8 cellular contexts compared by ENCODE assay signal in the genomic region with DNA sequence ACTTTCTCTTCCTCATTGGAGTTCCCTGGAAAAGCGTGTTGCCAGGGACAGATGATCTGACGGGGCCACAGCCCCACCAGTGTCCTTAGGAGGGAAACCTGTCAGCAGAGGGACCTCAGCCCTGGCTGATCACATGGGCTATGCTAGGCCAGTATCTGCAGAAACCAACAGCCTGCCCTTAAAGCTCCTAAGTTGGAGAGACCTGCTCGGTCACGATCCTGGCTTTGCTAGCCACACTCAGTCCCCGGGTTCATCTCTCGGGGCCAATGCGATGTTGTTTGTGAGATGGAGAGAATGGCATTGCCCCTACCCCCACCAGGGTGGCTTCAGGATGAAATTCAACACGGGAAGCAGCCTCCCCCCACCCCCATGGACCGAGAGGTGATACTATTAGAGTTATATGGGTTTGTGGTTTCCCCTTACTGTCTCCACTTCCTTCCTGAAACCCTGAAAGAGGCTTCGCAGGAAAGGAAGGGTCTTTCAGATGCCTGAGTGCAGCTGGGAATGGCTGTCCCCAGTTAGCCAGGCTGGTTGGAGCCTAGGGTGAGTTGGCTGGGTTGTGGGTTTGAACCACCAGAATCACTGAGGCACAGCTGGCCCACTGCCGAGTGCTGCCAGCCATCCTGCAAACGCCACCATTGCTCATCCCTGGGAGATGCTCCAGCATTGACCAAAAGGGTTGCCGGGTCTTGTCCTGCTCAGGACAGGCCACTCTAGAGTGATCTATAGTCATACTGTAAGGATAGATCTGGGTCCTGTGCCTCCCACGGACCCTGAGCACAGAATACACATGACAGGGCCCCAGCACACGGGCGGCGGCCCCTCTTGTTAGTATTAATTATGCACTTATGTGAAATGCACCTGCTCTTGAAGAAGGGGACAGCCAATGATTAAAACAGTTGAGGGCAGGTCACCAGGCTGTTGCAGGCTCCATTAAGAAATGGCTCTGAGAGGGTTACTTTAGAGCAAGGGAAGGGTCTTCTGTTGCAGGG. TPM values are rescaled to one million over a fixed set of nuclear protein-coding genes. Genes with fewer than 3 reads are reported as not detected.
DNase-seq lines count a peak whose midpoint lies in the region; ATAC-seq and TF ChIP-seq lines count a peak whose summit lies in the region.

No MANE protein-coding gene starts in this region.

- CTCF ChIA-PET in CD4-positive, alpha-beta memory T cell (lab: Charles Lee; ENCODE audit: partially characterized antibody), result no interaction called here
- CTCF ChIA-PET in mammary epithelial cell (lab: Charles Lee; ENCODE audit: low non-redundant PET), result no interaction called here

- in situ Hi-C loops in HAP-1 (cut with MboI; ENCODE audit: low sequenced_read_pairs) (loop anchor here (10.0 kb wide), 1 partner anchor 397 kb away; no protein-coding TSS in a partner anchor), mammary epithelial cell (cut with MboI; ENCODE audit: low sequenced_read_pairs in 2 of 2) (no loop called here)

- no peaks in the 10 kb centered on the region for H3K27me3 ChIP-seq in CD4-positive, alpha-beta memory T cell (ENCODE audit: insufficient read depth, low read length)
- H3K27me3 ChIP-seq in psoas muscle (ENCODE audit: insufficient read depth in 3 of 3, low read length in 2 of 3) (peaks cover 0 to 7% (median 0%) of the 10 kb centered on the region in 3 donors), HAP-1 (ENCODE audit: low read depth) (no peaks in the 10 kb centered on the region; the same call in 1 of the 2 replicates), mammary epithelial cell (ENCODE audit: insufficient read depth, low read length) (no peaks in the 10 kb centered on the region), BE2C (no peaks in the 10 kb centered on the region)

- ATAC-seq in GM21576 (IDR thresholded peaks at IDR 0.05; ENCODE audit: unreplicated experiment), result peak; percentile 51
- ATAC-seq in psoas muscle, result no peak

- no peaks in the 10 kb centered on the region for H3K9me3 Mint-ChIP-seq in CD4-positive, alpha-beta memory T cell

- H3K9me3 ChIP-seq in CD4-positive, alpha-beta memory T cell (ENCODE audit: control insufficient read depth in 1 of 2, low read length in 2 of 2), result no peaks in the 10 kb centered on the region
- H3K9me3 ChIP-seq in psoas muscle (no peaks in the 10 kb centered on the region), HAP-1 (no peaks in the 10 kb centered on the region), mammary epithelial cell (replicated peaks; ENCODE audit: insufficient read depth, low read length) (no peaks in the 10 kb centered on the region), BE2C (no peaks in the 10 kb centered on the region)

- no peak overlapping the region for H3K4me2 ChIP-seq in mammary epithelial cell (ENCODE audit: insufficient read depth, low read depth, low read length)

- H3K9ac ChIP-seq in mammary epithelial cell (ENCODE audit: insufficient read depth, low read length), result no peak overlapping the region

- peak overlapping the region in 3 of 7 donors; percentile 44 to 80 (median 72) for H3K27ac Mint-ChIP-seq in CD4-positive, alpha-beta memory T cell

- peak overlapping the region; percentile 44 to 54 for H3K4me3 ChIP-seq in CD4-positive, alpha-beta memory T cell (ENCODE audit: low read length in 2 of 2)
- H3K4me3 ChIP-seq in psoas muscle, result no peak overlapping the region
- H3K4me3 ChIP-seq in HAP-1, result no peak overlapping the region
- no peak overlapping the region for H3K4me3 ChIP-seq in mammary epithelial cell (replicated peaks in 1 of 3; ENCODE audit: insufficient read depth in 1 of 3, low read depth in 2 of 3, low read length in 3 of 3)
- H3K4me3 ChIP-seq in BE2C (ENCODE audit: low read depth, low read length), result no peak overlapping the region

- intact Hi-C loops in CD4-positive, alpha-beta memory T cell (cut with micrococcal nuclease), result loop anchor here (1.0 kb wide), 1 partner anchor 8 kb away; no protein-coding TSS in a partner anchor
- intact Hi-C loops in psoas muscle (cut with DNase I) (no loop called here), mammary epithelial cell (cut with micrococcal nuclease) (no loop called here)

- TF ChIP-seq CTCF in psoas muscle (IDR thresholded peaks at IDR 0.05) (no peak), mammary epithelial cell (conservative IDR thresholded peaks at IDR 0.05 in 1 of 2, IDR thresholded peaks at IDR 0.05 in 1 of 2; ENCODE audit: extremely low read depth in 1 of 2, insufficient read depth in 1 of 2, low read depth in 1 of 2, low read length in 2 of 2) (no peak), BE2C (IDR thresholded peaks at IDR 0.05; ENCODE audit: low read depth, low read length) (no peak)

- peaks cover 22 to 63% (median 41%) of the 10 kb centered on the region in 4 donors for H3K4me1 Mint-ChIP-seq in CD4-positive, alpha-beta memory T cell

- H3K36me3 Mint-ChIP-seq in CD4-positive, alpha-beta memory T cell, result no peaks in the 10 kb centered on the region

- no peak overlapping the region for H2AFZ ChIP-seq in mammary epithelial cell (ENCODE audit: low read depth, low read length)

- no peaks in the 10 kb centered on the region for H3K36me3 ChIP-seq in CD4-positive, alpha-beta memory T cell (ENCODE audit: insufficient read depth, low read length)
- H3K36me3 ChIP-seq in psoas muscle (ENCODE audit: insufficient read depth in 1 of 2, low read depth in 1 of 2), result no peaks in the 10 kb centered on the region
- no peaks in the 10 kb centered on the region for H3K36me3 ChIP-seq in HAP-1 (replicated peaks)
- no peaks in the 10 kb centered on the region for H3K36me3 ChIP-seq in mammary epithelial cell (ENCODE audit: insufficient read depth, low read length)
- no peaks in the 10 kb centered on the region for H3K36me3 ChIP-seq in BE2C

- H3K27ac ChIP-seq in CD4-positive, alpha-beta memory T cell (ENCODE audit: low read depth, low read length), result no peak overlapping the region
- no peak overlapping the region for H3K27ac ChIP-seq in psoas muscle
- H3K27ac ChIP-seq in mammary epithelial cell (ENCODE audit: insufficient read depth, low read depth, low read length), result no peak overlapping the region

- dilution Hi-C loops in mammary epithelial cell (cut with HindIII; ENCODE audit: low sequenced_read_pairs), result no loop called here

- no peaks in the 10 kb centered on the region for H4K20me1 ChIP-seq in mammary epithelial cell (ENCODE audit: insufficient read depth, low read length)

- H3K4me1 ChIP-seq in CD4-positive, alpha-beta memory T cell (ENCODE audit: insufficient read depth, low read length), result peaks cover 30% of the 10 kb centered on the region
- H3K4me1 ChIP-seq in psoas muscle (peaks cover 6% of the 10 kb centered on the region), HAP-1 (peaks cover 3% of the 10 kb centered on the region; the same call in 1 of the 2 replicates), mammary epithelial cell (ENCODE audit: insufficient read depth, low read length) (peaks cover 27% of the 10 kb centered on the region), BE2C (no peaks in the 10 kb centered on the region)

- peak overlapping the region; percentile 66 to 92 (median 84) for H3K4me3 Mint-ChIP-seq in CD4-positive, alpha-beta memory T cell

- WGBS in psoas muscle, 3 donors, result 60 to 66% (median 61%) methylated on average over 17 of the region's 17 CpGs
- 79% methylated on average over 17 of the region's 17 CpGs for WGBS in mammary epithelial cell (ENCODE audit: low coverage, missing lambda C conversion rate)

- no TSS peak for BruUV-seq in mammary epithelial cell (replicated peaks; lab: Mats Ljungman, UMichigan)

- POLR2A ChIA-PET in CD4-positive, alpha-beta memory T cell (lab: Charles Lee; ENCODE audit: partially characterized antibody), result no interaction called here

- H3K27me3 Mint-ChIP-seq in CD4-positive, alpha-beta memory T cell, result peaks cover 3 to 9% of the 10 kb centered on the region in 2 donors

- no peaks in the 10 kb centered on the region for H3K79me2 ChIP-seq in mammary epithelial cell (ENCODE audit: insufficient read depth, low read length)

- peak; percentile 25 to 64 (median 45) for DNase-seq in CD4-positive, alpha-beta memory T cell
- DNase-seq in OCI-M1 (lab: John Stamatoyannopoulos, UW) (peak; percentile 27), fibroblast of gingiva (ENCODE audit: low read depth) (peak; percentile 14), psoas muscle (no peak), HAP-1 (ENCODE audit: low spot score in 2 of 2) (no peak), mammary epithelial cell (no peak), BE2C (no peak)

RNA-seq across cellular contexts. Expression of a gene that starts 16.8 kb away (rescaled TPM):
- 1 to 10 TPM; 1.5 to 1.8 TPM for total RNA-seq in CD4-positive, alpha-beta memory T cell
- 1 to 10 TPM; 1.5 to 4.0 TPM for polyA plus RNA-seq in CD4-positive, alpha-beta memory T cell
- total RNA-seq in psoas muscle (under 1 TPM in 2 of 4 donors, not detected in 2; 0.16 to 0.64 TPM), mammary epithelial cell (10 to 100 TPM in 1 of 2 donors, 1 to 10 TPM in 1; 2.2 to 14.7 TPM)
- polyA plus RNA-seq in psoas muscle (under 1 TPM; 0.11 to 0.35 (median 0.23) TPM), mammary epithelial cell (13.8 TPM)
- 3.6 TPM for polyA minus RNA-seq in mammary epithelial cell
- 4.9 TPM for polyA plus RNA-seq in BE2C (2012; ENCODE audit: insufficient read depth, insufficient read length, low read depth)

Comparison
In these comparisons a context has a peak if more than half of its experiments do, and no peak if none do; other contexts are left out.
1. DNase-seq: peak in CD4-positive, alpha-beta memory T cell (5 of 5), OCI-M1 (single experiment) and fibroblast of gingiva (single experiment); none in psoas muscle (0 of 2), HAP-1 (0 of 2), mammary epithelial cell (single experiment) and BE2C (single experiment).
2. H3K4me3 ChIP-seq: peak in CD4-positive, alpha-beta memory T cell (2 of 2); none in psoas muscle (single experiment), HAP-1 (single experiment), mammary epithelial cell (0 of 3) and BE2C (single experiment).